18 cellular contexts compared by ENCODE assay signal in genomic region chr10:86038371-86038770, GRCh38.
"Had no signal": no experiment of that assay in that cellular context is flagged by ENCODE, and none has a peak within 500 bp of the region (broad histone marks: within the 10 kb centered on the region; RNA-seq: fewer than 3 reads in every experiment).

No MANE protein-coding gene starts in this region.

- H3K27ac Mint-ChIP-seq: immature natural killer cell had no signal

- DNase-seq: cerebellar nuclear complex; colonic mucosa; dermis blood vessel endothelial cell; dorsolateral prefrontal cortex; effector CD4-positive, alpha-beta T cell; effector memory CD4-positive, alpha-beta T cell; foreskin keratinocyte; heart left ventricle; hypothalamus; immature natural killer cell; left lung; left ventricle myocardium superior; lower lobe of right lung; mesenchymal stem cell; midbrain had no signal

- H3K4me1 ChIP-seq: colonic mucosa, esophagus muscularis mucosa, foreskin keratinocyte, gastroesophageal sphincter, left lung, lower lobe of right lung had no signal

- H3K36me3 ChIP-seq: colonic mucosa, esophagus muscularis mucosa, gastroesophageal sphincter, heart left ventricle, left lung, lower lobe of right lung had no signal

- H3K4me3 ChIP-seq: colonic mucosa, dorsolateral prefrontal cortex, esophagus muscularis mucosa, gastroesophageal sphincter, heart left ventricle, hepatocyte, left lung, lower lobe of right lung had no signal

- H3K27me3 ChIP-seq: colonic mucosa, dorsolateral prefrontal cortex, esophagus muscularis mucosa, foreskin keratinocyte, gastroesophageal sphincter, heart left ventricle, hepatocyte, left lung had no signal

- H3K4me1 Mint-ChIP-seq: immature natural killer cell had no signal

- H3K4me3 Mint-ChIP-seq: immature natural killer cell had no signal

- H3K4me2 ChIP-seq: hepatocyte had no signal

- H3K27ac ChIP-seq: colonic mucosa, dorsolateral prefrontal cortex, esophagus muscularis mucosa, foreskin keratinocyte, gastroesophageal sphincter, heart left ventricle, hepatocyte, left lung, lower lobe of right lung had no signal

- H3K36me3 Mint-ChIP-seq: immature natural killer cell had no signal

- H3K9me3 ChIP-seq: colonic mucosa, esophagus muscularis mucosa, gastroesophageal sphincter, heart left ventricle, left lung, lower lobe of right lung had no signal

- H3K79me2 ChIP-seq: hepatocyte had no signal

- ATAC-seq: foreskin keratinocyte, gastroesophageal sphincter, heart left ventricle, left lung, left ventricle myocardium superior, lower lobe of right lung had no signal

- H2AFZ ChIP-seq: hepatocyte had no signal
